Comparison of ENCODE assay signal across 8 cellular contexts in genomic region chr3:49940667-49941249, GRCh38. TPM values are rescaled to one million over a fixed set of nuclear protein-coding genes. Genes with fewer than 3 reads are reported as not detected.
DNase-seq lines count a peak whose midpoint lies in the region; ATAC-seq and TF ChIP-seq lines count a peak whose summit lies in the region.

No MANE protein-coding gene starts in this region.

- no peaks in the 10 kb centered on the region for H3K36me3 ChIP-seq in tibial nerve

- H3K4me1 Mint-ChIP-seq in activated naive CD8-positive, alpha-beta T cell (ENCODE audit: low read depth) = peaks cover 30% of the 10 kb centered on the region

- H3K27me3 ChIP-seq in layer of hippocampus (ENCODE audit: control insufficient read depth, insufficient read depth, low read length) (no peaks in the 10 kb centered on the region), tibial nerve (no peaks in the 10 kb centered on the region)

- H3K9me3 Mint-ChIP-seq in activated naive CD8-positive, alpha-beta T cell (ENCODE audit: low read depth) = no peaks in the 10 kb centered on the region

- H3K27ac ChIP-seq in layer of hippocampus (ENCODE audit: low read depth, low read length) (peak overlapping the region; percentile 80), tibial nerve (peak overlapping the region; percentile 66 to 98 (median 96))

- TF ChIP-seq EP300 in tibial nerve (IDR thresholded peaks at IDR 0.05) = no peak

- H3K4me3 ChIP-seq in tibial nerve = peak overlapping the region; percentile 60 to 91 (median 72)

- TF ChIP-seq CTCF in tibial nerve (IDR thresholded peaks at IDR 0.05) = no peak

- H3K4me1 ChIP-seq in tibial nerve = peaks cover 0 to 29% (median 12%) of the 10 kb centered on the region in 4 donors

- no peaks in the 10 kb centered on the region for H3K27me3 Mint-ChIP-seq in activated naive CD8-positive, alpha-beta T cell

- TF ChIP-seq POLR2A in tibial nerve (IDR thresholded peaks at IDR 0.05) = no peak

- DNase-seq in activated effector memory CD4-positive, alpha-beta T cell treated with anti-CD3 and anti-CD28 coated beads, Interleukin-2, amount 50 U/mL, for 16 hours = peak; percentile 41
- no peak for DNase-seq in activated effector memory CD4-positive, alpha-beta T cell treated with Interleukin-2 at 50 U/mL for 16 hours
- DNase-seq in tibial nerve (ENCODE audit: low spot score in 2 of 2) = no peak
- DNase-seq in hippocampal formation (lab: John Stamatoyannopoulos, UW) = no peak
- no peak for DNase-seq in occipital lobe (lab: John Stamatoyannopoulos, UW)

- peak overlapping the region; percentile 98 for H3K4me3 Mint-ChIP-seq in activated naive CD8-positive, alpha-beta T cell

- no peaks in the 10 kb centered on the region for H3K9me3 ChIP-seq in tibial nerve

- 9 to 10% methylated on average over 23 of the region's 23 CpGs for WGBS in tibial nerve, 2 donors

- peaks cover 9% of the 10 kb centered on the region for H3K36me3 Mint-ChIP-seq in activated naive CD8-positive, alpha-beta T cell

- no peak for ATAC-seq in HG03469 (IDR thresholded peaks at IDR 0.05; ENCODE audit: unreplicated experiment)

- H3K27ac Mint-ChIP-seq in activated naive CD8-positive, alpha-beta T cell = peak overlapping the region; percentile 97

RNA-seq across cellular contexts. Expression of gene RBM6, which starts 0.8 kb away (rescaled TPM):
- total RNA-seq in tibial nerve (100 to 1,000 TPM; 106 to 182 (median 158) TPM), occipital lobe (83.3 TPM)

RNA-seq across cellular contexts. Expression of gene MON1A, which starts 11.1 kb away (rescaled TPM):
- total RNA-seq in tibial nerve = 10 to 100 TPM in 3 of 4 donors, 1 to 10 TPM in 1; 6.9 to 18.8 (median 15.8) TPM
- total RNA-seq in occipital lobe = 16.8 TPM

RNA-seq across cellular contexts. Expression of gene MST1R, which starts 37.1 kb away (rescaled TPM):
- total RNA-seq in tibial nerve = 1 to 10 TPM; 1.0 to 2.8 (median 2.3) TPM
- total RNA-seq in occipital lobe = 0.31 TPM
